24 cellular contexts compared by ENCODE assay signal in the genomic region with DNA sequence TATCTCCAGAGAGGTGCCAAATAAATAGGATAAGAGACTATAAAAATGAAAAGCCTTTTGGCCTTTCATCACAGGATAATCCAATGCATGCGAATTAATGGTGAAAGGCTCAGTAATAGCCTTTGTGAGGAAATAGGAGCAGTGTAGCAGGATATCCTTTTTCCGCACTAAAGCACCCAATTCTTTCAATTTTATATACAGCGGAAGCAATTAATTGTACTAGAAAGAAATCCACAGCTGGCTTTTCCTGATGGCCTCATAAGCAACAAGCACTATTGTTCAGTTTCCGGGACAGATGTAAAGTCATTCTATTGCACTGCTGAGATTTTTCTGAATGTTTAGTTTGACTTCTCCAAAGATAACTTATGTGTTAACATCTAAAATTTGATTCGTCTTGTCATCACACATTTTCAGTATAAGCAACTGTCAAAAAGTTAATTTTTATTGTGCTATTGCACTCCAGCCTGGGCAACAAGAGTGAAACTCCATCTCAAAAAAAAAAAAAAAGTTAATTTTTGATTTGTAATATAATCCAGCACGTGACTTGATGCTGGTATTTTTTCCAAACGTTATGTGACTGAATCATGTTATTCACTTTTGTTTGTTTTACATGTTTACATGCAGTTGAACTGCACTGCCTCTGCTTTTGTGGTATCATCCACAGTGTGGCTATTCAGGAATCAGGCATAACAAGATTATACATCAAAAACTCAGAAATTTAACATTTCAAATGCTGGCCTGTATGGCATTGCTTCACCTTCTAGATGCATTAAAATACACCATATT. TPM values are rescaled to one million over a fixed set of nuclear protein-coding genes. Genes with fewer than 3 reads are reported as not detected.
DNase-seq lines count a peak whose midpoint lies in the region; TF ChIP-seq lines count a peak whose summit lies in the region.
"Had no signal": no experiment of that assay in that cellular context is flagged by ENCODE, and none has a peak within 500 bp of the region (broad histone marks: within the 10 kb centered on the region; RNA-seq: fewer than 3 reads in every experiment).

No MANE protein-coding gene starts in this region.

- H3K27me3 Mint-ChIP-seq in mesothelial cell of epicardium (ENCODE audit: low read depth) = no peaks in the 10 kb centered on the region
- H3K27me3 Mint-ChIP-seq: CD4-positive, alpha-beta T cell had no signal

- H3K27ac Mint-ChIP-seq in mesothelial cell of epicardium = no peak overlapping the region
- H3K27ac Mint-ChIP-seq: CD4-positive, alpha-beta T cell; stimulated activated effector memory CD8-positive, alpha-beta T cell treated with anti-CD3 and anti-CD28 coated beads, Interleukin-12 subunit alpha, Interleukin-12 subunit beta, amount 100 ng/mL, for 72 hours had no signal

- no peak overlapping the region for H2AFZ ChIP-seq in osteoblast (ENCODE audit: low read length)

- no peaks in the 10 kb centered on the region for H3K9me3 Mint-ChIP-seq in mesothelial cell of epicardium
- H3K9me3 Mint-ChIP-seq: CD4-positive, alpha-beta T cell; stimulated activated effector memory CD8-positive, alpha-beta T cell treated with anti-CD3 and anti-CD28 coated beads, Interleukin-12 subunit alpha, Interleukin-12 subunit beta, amount 100 ng/mL, for 72 hours had no signal

- peaks cover 8% of the 10 kb centered on the region for H3K4me1 Mint-ChIP-seq in mesothelial cell of epicardium

- no peak overlapping the region for H3K4me3 ChIP-seq in osteoblast (ENCODE audit: insufficient read depth, low read length)
- H3K4me3 ChIP-seq: psoas muscle, SK-N-MC, thyroid gland had no signal

- no peak overlapping the region for H3K27ac ChIP-seq in osteoblast (ENCODE audit: low read depth, low read length)
- H3K27ac ChIP-seq: psoas muscle, SK-N-MC, thyroid gland had no signal

- no peaks in the 10 kb centered on the region for H3K36me3 ChIP-seq in osteoblast (ENCODE audit: insufficient read depth, low read length)
- H3K36me3 ChIP-seq: thyroid gland had no signal

- H3K9me3 ChIP-seq in osteoblast (ENCODE audit: low read depth, low read length) = no peaks in the 10 kb centered on the region
- H3K9me3 ChIP-seq: psoas muscle, thyroid gland had no signal

- peaks cover 12% of the 10 kb centered on the region for H3K4me1 ChIP-seq in osteoblast (ENCODE audit: insufficient read depth, low read length)

- H3K27me3 ChIP-seq in osteoblast (ENCODE audit: insufficient read depth, low read length) = no peaks in the 10 kb centered on the region
- H3K27me3 ChIP-seq: thyroid gland had no signal

- peaks cover 4% of the 10 kb centered on the region for H4K20me1 ChIP-seq in osteoblast (ENCODE audit: insufficient read depth, low read length)

- peak overlapping the region; percentile 13 for H3K4me2 ChIP-seq in osteoblast (ENCODE audit: insufficient read depth, low read length)

- DNase-seq in DMS53 (lab: John Stamatoyannopoulos, UW) = peak; percentile 44
- no peak for DNase-seq in DMS53 treated with DMSO at 0.1 percent for 48 hours (lab: John Stamatoyannopoulos, UW; ENCODE audit: unreplicated experiment)
- peak; percentile 35 for DNase-seq in LHCN-M2 (ENCODE audit: low read depth)
- DNase-seq in epidermal melanocyte (ENCODE audit: insufficient read length, low spot score) = peak; percentile 21
- no peak for DNase-seq in osteoblast (ENCODE audit: insufficient read length, low spot score, missing footprints)
- DNase-seq in mesothelial cell of epicardium (ENCODE audit: low spot score in 2 of 2, unreplicated experiment in 2 of 2) = no peak
- no peak for DNase-seq in NCI-H1694 (lab: John Stamatoyannopoulos, UW)
- no peak for DNase-seq in DMS79 treated with DMSO at 0.1 percent for 48 hours (lab: John Stamatoyannopoulos, UW)
- DNase-seq: 8988T; activated CD4-positive, CD25-positive, alpha-beta regulatory T cell treated with anti-CD3 and anti-CD28 coated beads, Interleukin-2, amount 50 U/mL, for 72 hours; activated effector memory CD4-positive, alpha-beta T cell treated with Interleukin-2 at 50 U/mL for 16 hours; amniotic stem cell; CD4-positive, alpha-beta T cell; effector CD4-positive, alpha-beta T cell; hippocampal formation; mesendoderm; MM.1S; NCI-H2029 treated with DMSO at 0.1 percent for 48 hours; NCI-H526 treated with DMSO at 0.1 percent for 48 hours; psoas muscle; T1000; thyroid gland had no signal

- H3K36me3 Mint-ChIP-seq in mesothelial cell of epicardium = peaks cover 3% of the 10 kb centered on the region
- H3K36me3 Mint-ChIP-seq: stimulated activated effector memory CD8-positive, alpha-beta T cell treated with anti-CD3 and anti-CD28 coated beads, Interleukin-12 subunit alpha, Interleukin-12 subunit beta, amount 100 ng/mL, for 72 hours had no signal

- peaks cover 14% of the 10 kb centered on the region for H3K79me2 ChIP-seq in osteoblast (ENCODE audit: insufficient read depth, low read length)

- TF ChIP-seq CTCF in osteoblast (IDR thresholded peaks at IDR 0.05; ENCODE audit: extremely low read depth, low read depth, low read length) = no peak
- TF ChIP-seq CTCF in mesothelial cell of epicardium (IDR thresholded peaks at IDR 0.05; ENCODE audit: unreplicated experiment) = no peak

- no peak overlapping the region for H3K4me3 Mint-ChIP-seq in mesothelial cell of epicardium
- H3K4me3 Mint-ChIP-seq: CD4-positive, alpha-beta T cell; stimulated activated effector memory CD8-positive, alpha-beta T cell treated with anti-CD3 and anti-CD28 coated beads, Interleukin-12 subunit alpha, Interleukin-12 subunit beta, amount 100 ng/mL, for 72 hours had no signal

RNA-seq across cellular contexts. Expression of a gene that starts 8.4 kb away (rescaled TPM):
- 27.0 and 28.8 TPM in 2 replicates for total RNA-seq in LHCN-M2 (2014; rRNA removed)
- polyA plus RNA-seq in LHCN-M2 (2012) = 8.4 TPM
- 71.7 and 73.7 TPM in 2 replicates for total RNA-seq in osteoblast
- total RNA-seq in mesothelial cell of epicardium = 96.1 to 106 TPM (median 100.0 TPM) in 3 replicates

Comparison
In these comparisons a context has a peak if more than half of its experiments do, and no peak if none do; other contexts are left out.
1. DNase-seq: peak in DMS53 (single experiment), LHCN-M2 (single experiment) and epidermal melanocyte (single experiment); none in DMS53 treated with DMSO at 0.1 percent for 48 hours (single experiment), osteoblast (single experiment), mesothelial cell of epicardium (0 of 2), NCI-H1694 (single experiment) and DMS79 treated with DMSO at 0.1 percent for 48 hours (single experiment).